Comparison of ENCODE assay signal across 22 cellular contexts in the genomic region with DNA sequence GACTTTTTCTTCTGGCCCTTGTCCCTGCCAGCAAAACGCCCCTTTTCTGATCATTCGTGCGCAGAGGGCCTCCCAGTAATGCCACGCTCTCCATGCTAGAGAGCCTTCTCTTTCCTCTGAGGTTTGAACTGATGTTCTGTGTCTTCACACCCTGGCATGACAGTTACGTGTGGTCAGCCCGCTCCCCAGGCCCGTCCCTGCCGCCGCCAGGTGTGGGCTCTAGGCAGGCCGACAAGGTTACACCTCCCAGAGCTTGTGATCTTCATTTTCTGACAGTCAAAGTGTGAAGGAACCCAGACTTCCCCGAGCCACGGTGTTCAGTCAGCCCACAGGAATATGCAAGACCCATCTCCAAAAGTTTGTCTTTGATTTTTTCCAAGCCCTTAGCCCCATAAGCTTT.
"Had no signal": no experiment of that assay in that cellular context is flagged by ENCODE, and none has a peak within 500 bp of the region (broad histone marks: within the 10 kb centered on the region; RNA-seq: fewer than 3 reads in every experiment).

No MANE protein-coding gene starts in this region.

- ATAC-seq: activated CD4-positive, CD25-positive, alpha-beta regulatory T cell treated with anti-CD3 and anti-CD28 coated beads, Interleukin-2, amount 50 U/mL, for 24 hours; activated CD8-positive, alpha-beta T cell treated with anti-CD3 and anti-CD28 coated beads, Interleukin-2, amount 10 ng/mL, durations not matched to agents 7 days and 5 days; activated naive CD4-positive, alpha-beta T cell treated with anti-CD3 and anti-CD28 coated beads, Interleukin-2, amount 50 U/mL, for 72 hours; gastroesophageal sphincter; heart left ventricle; left colon; lower lobe of right lung; naive thymus-derived CD8-positive, alpha-beta T cell; right cardiac atrium had no signal

- H3K4me3 ChIP-seq: breast epithelium, colonic mucosa, gastroesophageal sphincter, heart left ventricle, lower lobe of right lung, tibial artery had no signal

- H3K4me3 Mint-ChIP-seq: activated CD8-positive, alpha-beta T cell treated with anti-CD3 and anti-CD28 coated beads, Interleukin-2, amount 10 ng/mL, durations not matched to agents 7 days and 5 days; naive thymus-derived CD8-positive, alpha-beta T cell; stimulated activated naive CD8-positive, alpha-beta T cell treated with anti-CD3 and anti-CD28 coated beads, Interleukin-15, Interleukin-2, amounts not matched to agents 100 ng/mL and 50 ng/mL, for 24 hours had no signal

- H3K9me3 Mint-ChIP-seq: activated naive CD4-positive, alpha-beta T cell treated with anti-CD3 and anti-CD28 coated beads, Interleukin-2, amount 50 U/mL, for 72 hours; naive thymus-derived CD8-positive, alpha-beta T cell; stimulated activated naive CD8-positive, alpha-beta T cell treated with anti-CD3 and anti-CD28 coated beads, Interleukin-15, Interleukin-2, amounts not matched to agents 100 ng/mL and 50 ng/mL, for 24 hours had no signal

- H3K4me1 ChIP-seq: breast epithelium, colonic mucosa, parathyroid adenoma had no signal

- H3K9ac ChIP-seq: parathyroid adenoma had no signal

- H3K36me3 Mint-ChIP-seq: activated naive CD4-positive, alpha-beta T cell treated with anti-CD3 and anti-CD28 coated beads, Interleukin-2, amount 50 U/mL, for 72 hours had no signal

- H3K27me3 Mint-ChIP-seq: naive thymus-derived CD8-positive, alpha-beta T cell; stimulated activated naive CD8-positive, alpha-beta T cell treated with anti-CD3 and anti-CD28 coated beads, Interleukin-15, Interleukin-2, amounts not matched to agents 100 ng/mL and 50 ng/mL, for 24 hours had no signal

- H3K27ac Mint-ChIP-seq: activated CD8-positive, alpha-beta T cell treated with anti-CD3 and anti-CD28 coated beads, Interleukin-2, amount 10 ng/mL, durations not matched to agents 7 days and 5 days; activated naive CD4-positive, alpha-beta T cell treated with anti-CD3 and anti-CD28 coated beads, Interleukin-2, amount 50 U/mL, for 72 hours; stimulated activated naive CD8-positive, alpha-beta T cell treated with anti-CD3 and anti-CD28 coated beads, Interleukin-15, Interleukin-2, amounts not matched to agents 100 ng/mL and 50 ng/mL, for 24 hours had no signal

- H3K36me3 ChIP-seq: breast epithelium, colonic mucosa had no signal

- DNase-seq: activated CD4-positive, alpha-beta T cell treated with anti-CD3 and anti-CD28 coated beads, Interleukin-2, amount 50 U/mL, for 1 hour; activated CD8-positive, alpha-beta T cell treated with anti-CD3 and anti-CD28 coated beads, Interleukin-2, amount 10 ng/mL, durations not matched to agents 7 days and 5 days; colonic mucosa; heart left ventricle; islet precursor cell; left colon; lower lobe of right lung; naive thymus-derived CD8-positive, alpha-beta T cell; nucleus accumbens; stimulated activated CD4-positive, alpha-beta T cell treated with anti-CD3 and anti-CD28 coated beads, Interleukin-12 subunit alpha, Interleukin-12 subunit beta, amount 100 ng/mL, for 4 hours; stimulated activated CD4-positive, alpha-beta T cell treated with anti-CD3 and anti-CD28 coated beads, Interleukin-4, amount 100 ng/mL, for 4 hours; substantia nigra; T1000; tibial artery had no signal

- H3K27me3 ChIP-seq: breast epithelium, colonic mucosa, gastroesophageal sphincter, heart left ventricle, tibial artery had no signal

- H3K27ac ChIP-seq: breast epithelium, colonic mucosa, epithelial cell of prostate, gastroesophageal sphincter, heart left ventricle, lower lobe of right lung, parathyroid adenoma had no signal

- H3K9me3 ChIP-seq: breast epithelium, colonic mucosa, gastroesophageal sphincter, heart left ventricle, lower lobe of right lung, tibial artery had no signal
